In genomic region chr22:37198290-37199102, GRCh38 we compare ENCODE assay signal across 8 cellular contexts. TPM values are rescaled to one million over a fixed set of nuclear protein-coding genes. Genes with fewer than 3 reads are reported as not detected.
DNase-seq lines count a peak whose midpoint lies in the region; ATAC-seq and TF ChIP-seq lines count a peak whose summit lies in the region.

No MANE protein-coding gene starts in this region.

- H3K9me2 ChIP-seq in Karpas-422 (replicated peaks; ENCODE audit: insufficient read depth, low read length), result no peaks in the 10 kb centered on the region

- no peak for TF ChIP-seq POLR2A in ovary (IDR thresholded peaks at IDR 0.05)

- peak; percentile 50 to 83 (median 63) for TF ChIP-seq CTCF in ovary (IDR thresholded peaks at IDR 0.05)
- TF ChIP-seq CTCF in thoracic aorta (IDR thresholded peaks at IDR 0.05), result peak; percentile 87

- DNase-seq in NK-92 treated with Interleukin-12 subunit alpha and Interleukin-12 subunit beta, amount 100 ng/mL, for 24 hours (lab: John Stamatoyannopoulos, UW), result peak; percentile 69
- DNase-seq in NK-92 (lab: John Stamatoyannopoulos, UW; ENCODE audit: unreplicated experiment) (no peak), Karpas-422 (peak; percentile 93), SW480 (ENCODE audit: low spot score) (peak; percentile 75), Right ventricle myocardium superior (peak; percentile 93), ovary (peak; percentile 81 to 91 (median 89)), thoracic aorta (ENCODE audit: low spot score) (no peak)
- peak; percentile 82 for DNase-seq in activated naive CD8-positive, alpha-beta T cell treated with anti-CD3 and anti-CD28 coated beads, Interleukin-2, amount 50 U/mL, for 16 hours (ENCODE audit: low read depth, low spot score)

- no peaks in the 10 kb centered on the region for H3K79me2 ChIP-seq in Karpas-422 (ENCODE audit: low read length)

- 1 to 3% (median 2%) methylated on average over 49 to 51 of the region's 51 CpGs for WGBS in ovary, 3 donors

- peak overlapping the region; percentile 83 for H3K9ac ChIP-seq in Karpas-422 (ENCODE audit: low read length)

- H3K4me1 ChIP-seq in Karpas-422 (ENCODE audit: low read length) (peaks cover 28% of the 10 kb centered on the region), ovary (ENCODE audit: insufficient read depth) (peaks cover 17% of the 10 kb centered on the region), thoracic aorta (ENCODE audit: control insufficient read depth in 1 of 2, low read depth in 2 of 2) (peaks cover 22 to 36% of the 10 kb centered on the region in 2 donors)

- no peak for TF ChIP-seq EP300 in ovary (IDR thresholded peaks at IDR 0.05)

- H3K27me3 ChIP-seq in Karpas-422 (ENCODE audit: low read length) (no peaks in the 10 kb centered on the region), ovary (no peaks in the 10 kb centered on the region), thoracic aorta (replicated peaks; ENCODE audit: insufficient read depth) (no peaks in the 10 kb centered on the region)

- H4K20me1 ChIP-seq in Karpas-422 (ENCODE audit: insufficient read depth, low read depth, low read length), result peaks cover 11% of the 10 kb centered on the region; the same call in 1 of the 2 replicates

- H3K27ac ChIP-seq in Karpas-422 (ENCODE audit: low read length) (peak overlapping the region; percentile 82), ovary (peak overlapping the region; percentile 46 to 89), thoracic aorta (peak overlapping the region; percentile 84 to 88)

- peak; percentile 78 for ATAC-seq in Right ventricle myocardium superior (ENCODE audit: poor library complexity)
- peak; percentile 50 for ATAC-seq in thoracic aorta (ENCODE audit: insufficient number of reproducible peaks, low FRiP score, low read depth)

- peak overlapping the region; percentile 72; the same call in 1 of the 2 replicates for H2AFZ ChIP-seq in Karpas-422 (ENCODE audit: low read length)

- H3K36me3 ChIP-seq in Karpas-422 (ENCODE audit: insufficient read depth, low read length) (no peaks in the 10 kb centered on the region), ovary (no peaks in the 10 kb centered on the region), thoracic aorta (no peaks in the 10 kb centered on the region)

- H3K4me3 ChIP-seq in Karpas-422 (ENCODE audit: low read length) (peak overlapping the region; percentile 78), ovary (peak overlapping the region; percentile 41), thoracic aorta (peak overlapping the region; percentile 78)

- intact Hi-C loops in Right ventricle myocardium superior (cut with DNase I), result loop anchor here (2.0 to 5.0 kb wide), 2 partner anchors 32 to 416 kb away; no protein-coding TSS in a partner anchor
- intact Hi-C loops in ovary (cut with DNase I), result loop anchor here in 2 of 4 donors (2.0 to 5.0 kb wide), 2 partner anchors 32 to 176 kb away; no protein-coding TSS in a partner anchor

- H3K9me3 ChIP-seq in Karpas-422 (ENCODE audit: low read length) (no peaks in the 10 kb centered on the region), ovary (no peaks in the 10 kb centered on the region), thoracic aorta (no peaks in the 10 kb centered on the region)

- peak overlapping the region; percentile 94 for H3K4me2 ChIP-seq in Karpas-422 (ENCODE audit: low read depth, low read length, poor library complexity, severe bottlenecking)

RNA-seq across cellular contexts. Expression of gene C1QTNF6, which starts 10.4 kb away (rescaled TPM):
- 1.7 and 2.7 TPM in 2 replicates for total RNA-seq in Karpas-422 (2014; rRNA removed; shearing (Covaris generic); ENCODE audit: low replicate concordance)
- total RNA-seq in Right ventricle myocardium superior, result 1.5 TPM
- 1 to 10 TPM; 4.0 to 7.7 (median 4.9) TPM for total RNA-seq in ovary
- 1 to 10 TPM; 6.7 to 8.5 TPM for polyA plus RNA-seq in ovary
- total RNA-seq in thoracic aorta, result 1 to 10 TPM; 1.9 to 2.1 TPM

RNA-seq across cellular contexts. Expression of gene SSTR3, which starts 13.8 kb away (rescaled TPM):
- total RNA-seq in Karpas-422 (2014; rRNA removed; shearing (Covaris generic); ENCODE audit: low replicate concordance), result not detected in 2 replicates
- total RNA-seq in Right ventricle myocardium superior (not detected), ovary (1 to 10 TPM; 1.7 to 9.2 (median 5.0) TPM), thoracic aorta (not detected)
- polyA plus RNA-seq in ovary, result 1 to 10 TPM; 1.6 to 2.2 TPM

RNA-seq across cellular contexts. Expression of gene RAC2, which starts 45.6 kb away (rescaled TPM):
- total RNA-seq in Karpas-422 (2014; rRNA removed; shearing (Covaris generic); ENCODE audit: low replicate concordance), result 251 and 294 TPM in 2 replicates
- 4.1 TPM for total RNA-seq in Right ventricle myocardium superior
- total RNA-seq in ovary, result 10 to 100 TPM in 2 of 7 donors, 1 to 10 TPM in 5; 2.3 to 18.4 (median 6.0) TPM
- polyA plus RNA-seq in ovary, result 10 to 100 TPM in 1 of 2 donors, 1 to 10 TPM in 1; 3.9 to 11.0 TPM
- total RNA-seq in thoracic aorta, result 10 to 100 TPM; 10.7 to 16.2 TPM

RNA-seq across cellular contexts. Expression of gene IL2RB, which starts 48.8 kb away (rescaled TPM):
- total RNA-seq in Karpas-422 (2014; rRNA removed; shearing (Covaris generic); ENCODE audit: low replicate concordance), result 0.25 TPM in 1 of 2 replicates, not detected in the other
- total RNA-seq in Right ventricle myocardium superior (0.75 TPM), ovary (1 to 10 TPM in 4 of 7 donors, under 1 TPM in 2, not detected in 1; 0.34 to 4.1 (median 1.4) TPM), thoracic aorta (10 to 100 TPM in 1 of 2 donors, 1 to 10 TPM in 1; 2.0 to 13.1 TPM)
- 1 to 10 TPM in 1 of 2 donors, under 1 TPM in 1; 0.42 to 1.6 TPM for polyA plus RNA-seq in ovary

Comparison
In these comparisons a context has a peak if more than half of its experiments do, and no peak if none do; other contexts are left out.
1. DNase-seq: peak in NK-92 treated with Interleukin-12 subunit alpha and Interleukin-12 subunit beta, amount 100 ng/mL, for 24 hours (single experiment), Karpas-422 (single experiment), SW480 (single experiment), activated naive CD8-positive, alpha-beta T cell treated with anti-CD3 and anti-CD28 coated beads, Interleukin-2, amount 50 U/mL, for 16 hours (single experiment), Right ventricle myocardium superior (single experiment) and ovary (5 of 5); none in NK-92 (single experiment) and thoracic aorta (single experiment).
2. RNA of gene RAC2, which starts 45.6 kb away (total RNA-seq): 251 to 294 TPM in Karpas-422; 10.7 to 16.2 TPM in thoracic aorta, 2.3 to 18.4 TPM in ovary and 4.1 TPM in Right ventricle myocardium superior (single experiment); every median in the first group is over 10 times any median in the second.
3. Peak in every context shown above with its lines, with median percentiles within 50 percentile points of each other: H3K27ac ChIP-seq and H3K4me3 ChIP-seq.